In genomic region chr17:57421393-57421717, GRCh38 we compare ENCODE assay signal across 12 cellular contexts.
"Had no signal": no experiment of that assay in that cellular context is flagged by ENCODE, and none has a peak within 500 bp of the region (broad histone marks: within the 10 kb centered on the region; RNA-seq: fewer than 3 reads in every experiment).

No MANE protein-coding gene starts in this region.

- H3K9me3 ChIP-seq: body of pancreas, heart left ventricle, upper lobe of left lung had no signal

- H3K9ac ChIP-seq: neural progenitor cell had no signal

- H2AFZ ChIP-seq: neural progenitor cell had no signal

- H3K27me3 ChIP-seq: body of pancreas, heart left ventricle, neural progenitor cell, upper lobe of left lung had no signal

- H3K4me2 ChIP-seq: neural progenitor cell had no signal

- H3K27ac ChIP-seq: epithelial cell of prostate, neural progenitor cell, upper lobe of left lung had no signal

- H3K4me3 ChIP-seq: body of pancreas, heart left ventricle, neural progenitor cell, upper lobe of left lung had no signal

- DNase-seq: activated CD4-positive, alpha-beta T cell treated with anti-CD3 and anti-CD28 coated beads, Interleukin-2, amount 10 ng/mL, durations not matched to agents 7 days and 5 days; activated CD8-positive, alpha-beta memory T cell treated with anti-CD3 and anti-CD28 coated beads for 24 hours; activated naive CD8-positive, alpha-beta T cell treated with anti-CD3 and anti-CD28 coated beads for 36 hours; amygdala; heart left ventricle; mesendoderm; upper lobe of left lung had no signal

- H3K36me3 ChIP-seq: heart left ventricle, neural progenitor cell, upper lobe of left lung had no signal

- FAIRE-seq: frontal cortex had no signal

- H3K4me1 ChIP-seq: body of pancreas had no signal

- ATAC-seq: heart left ventricle; stimulated activated effector memory CD8-positive, alpha-beta T cell treated with anti-CD3 and anti-CD28 coated beads, Interleukin-12 subunit alpha, Interleukin-12 subunit beta, amount 100 ng/mL, for 72 hours had no signal
